Comparison of ENCODE assay signal across 8 cellular contexts in genomic region chr19:54473071-54473941, GRCh38. TPM values are rescaled to one million over a fixed set of nuclear protein-coding genes. Genes with fewer than 3 reads are reported as not detected.
DNase-seq lines count a peak whose midpoint lies in the region; ATAC-seq and TF ChIP-seq lines count a peak whose summit lies in the region.

TSS of gene CDC42EP5 (minus strand) at chr19:54473296. CDS start at chr19:54465547, 7,749 bp downstream.

- H3K9me3 ChIP-seq in iPS-15b (ENCODE audit: control insufficient read depth, insufficient read depth, low read length) (no peaks in the 10 kb centered on the region), skeletal muscle tissue (ENCODE audit: control insufficient read depth in 3 of 3, low read length in 3 of 3) (no peaks in the 10 kb centered on the region), HAP-1 (no peaks in the 10 kb centered on the region)

- H3K4me1 ChIP-seq in iPS-15b (ENCODE audit: control insufficient read depth, insufficient read depth, low read length) (peaks cover 4% of the 10 kb centered on the region), skeletal muscle tissue (ENCODE audit: control insufficient read depth in 3 of 3, insufficient read depth in 3 of 3, low read length in 3 of 3) (peaks cover 14% of the 10 kb centered on the region in 3 donors), HAP-1 (no peaks in the 10 kb centered on the region)

- H3K4me3 ChIP-seq in iPS-15b (ENCODE audit: low read depth, low read length) (peak within 1 kb of the TSS; percentile 35), skeletal muscle tissue (ENCODE audit: low read length in 3 of 3) (peak within 1 kb of the TSS; percentile 36 to 45 (median 43)), HAP-1 (no peak within 1 kb of the TSS)

- in situ Hi-C loops in GM13977 (cut with MboI; ENCODE audit: low pct_unique_long_range_greater_than_20kb, low sequenced_read_pairs, unreplicated experiment) (loop anchor here (25.0 kb wide), 2 partner anchors 639 to 1139 kb away; partner anchors contain the start of genes PPP1R12C, ZNF524, ZNF784 and ZNF865), HAP-1 (cut with MboI; ENCODE audit: low sequenced_read_pairs) (loop anchor here (25.0 kb wide), 1 partner anchor 1189 kb away; the partner anchor contains the start of gene U2AF2)

- H3K36me3 ChIP-seq in iPS-15b (ENCODE audit: control insufficient read depth, insufficient read depth, low read length) (no peaks in the 10 kb centered on the region), skeletal muscle tissue (ENCODE audit: control insufficient read depth in 3 of 3, insufficient read depth in 3 of 3, low read length in 3 of 3) (no peaks in the 10 kb centered on the region), HAP-1 (replicated peaks) (no peaks in the 10 kb centered on the region)

- H3K27ac ChIP-seq in skeletal muscle tissue (ENCODE audit: low read depth, low read length): peak within 1 kb of the TSS; percentile 56

- no peak for ATAC-seq in HG02798 (IDR thresholded peaks at IDR 0.05; ENCODE audit: poor library complexity, unreplicated experiment)

- H3K9ac ChIP-seq in iPS-15b (ENCODE audit: low read depth, low read length) (no peak within 1 kb of the TSS), skeletal muscle tissue (ENCODE audit: low read depth in 1 of 3, low read length in 3 of 3) (peak within 1 kb of the TSS; percentile 22 to 53 (median 33))

- DNase-seq in HPDE6-E6E7 (ENCODE audit: extremely low spot score) (peak; percentile 35), astrocyte of the hippocampus (ENCODE audit: low read depth, low spot score) (peak; percentile 61), GOT3 (lab: John Stamatoyannopoulos, UW) (no peak), GM13977 (ENCODE audit: low spot score) (no peak), HAP-1 (ENCODE audit: low spot score in 2 of 2) (no peak)

- H3K27me3 ChIP-seq in iPS-15b (ENCODE audit: control insufficient read depth, insufficient read depth, low read length) (peaks cover 21% of the 10 kb centered on the region), skeletal muscle tissue (ENCODE audit: control insufficient read depth in 3 of 3, insufficient read depth in 3 of 3, low read length in 3 of 3) (peaks cover 19 to 34% (median 31%) of the 10 kb centered on the region in 3 donors), HAP-1 (ENCODE audit: low read depth) (peaks cover 30% of the 10 kb centered on the region)

- no peak for TF ChIP-seq CTCF in GM13977 (IDR thresholded peaks at IDR 0.05; ENCODE audit: extremely low read depth, insufficient read depth, missing control alignments)

RNA-seq across cellular contexts. Expression of gene CDC42EP5, which starts in this region (rescaled TPM):
- total RNA-seq in skeletal muscle tissue: 31.8 TPM

Comparison
In these comparisons a context has a peak if more than half of its experiments do, and no peak if none do; other contexts are left out.
1. DNase-seq: peak in HPDE6-E6E7 (single experiment) and astrocyte of the hippocampus (single experiment); none in GOT3 (single experiment), GM13977 (single experiment) and HAP-1 (0 of 2).